ENCODE assay signal across 14 cellular contexts in the genomic region with DNA sequence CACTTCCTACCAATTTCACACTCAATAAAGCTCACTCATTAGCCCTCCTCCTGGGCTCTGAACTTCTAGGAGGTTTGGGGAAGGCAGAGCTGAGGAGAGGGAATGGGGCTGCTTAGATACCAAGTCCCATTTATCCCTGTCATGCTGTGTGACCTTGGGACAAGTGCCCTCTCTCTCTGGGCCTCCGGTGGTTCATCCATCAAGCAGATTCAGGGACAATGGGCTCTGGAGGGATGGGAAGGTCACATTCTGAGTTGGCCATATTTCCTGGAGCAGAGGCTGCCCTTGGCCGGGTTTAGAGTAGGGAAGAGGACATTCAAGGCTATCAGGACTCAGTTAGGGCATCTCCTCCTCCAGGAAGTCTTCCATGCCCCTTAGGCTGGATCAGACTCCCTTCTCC.
A peak's percentile ranks its signal among the peaks of the same experiment; 100 is the strongest.
DNase-seq lines count a peak whose midpoint lies in the region; TF ChIP-seq lines count a peak whose summit lies in the region.
"Had no signal": no experiment of that assay in that cellular context is flagged by ENCODE, and none has a peak within 500 bp of the region (broad histone marks: within the 10 kb centered on the region; RNA-seq: fewer than 3 reads in every experiment).

No MANE protein-coding gene starts in this region.

- H3K9me3 ChIP-seq in BLaER1, result no peaks in the 10 kb centered on the region
- no peaks in the 10 kb centered on the region for H3K9me3 ChIP-seq in adrenal gland (replicated peaks in 1 of 3)
- no peaks in the 10 kb centered on the region for H3K9me3 ChIP-seq in neuronal stem cell (replicated peaks in 1 of 2; ENCODE audit: control insufficient read depth in 2 of 2, insufficient read depth in 1 of 2, low read depth in 1 of 2, low read length in 2 of 2)
- H3K9me3 ChIP-seq in SJCRH30 (replicated peaks), result no peaks in the 10 kb centered on the region
- H3K9me3 ChIP-seq: Caco-2 had no signal

- H3K4me1 ChIP-seq in BLaER1 (peaks cover 9% of the 10 kb centered on the region), adrenal gland (replicated peaks in 1 of 2) (peaks cover 28 to 58% of the 10 kb centered on the region in 2 donors), neuronal stem cell (ENCODE audit: control insufficient read depth in 2 of 2, insufficient read depth in 1 of 2, low read depth in 1 of 2, low read length in 2 of 2) (peaks cover 0 to 5% of the 10 kb centered on the region in 2 donors), SJCRH30 (no peaks in the 10 kb centered on the region)
- H3K4me1 ChIP-seq: Caco-2 had no signal

- TF ChIP-seq POLR2A in adrenal gland (IDR thresholded peaks at IDR 0.05) (no peak), erythroblast (IDR thresholded peaks at IDR 0.05; ENCODE audit: low read length) (no peak)

- H3K18ac ChIP-seq in neuronal stem cell (ENCODE audit: low read length), result no peak overlapping the region

- no peak overlapping the region for H3K23ac ChIP-seq in neuronal stem cell (ENCODE audit: low read depth, low read length, poor library complexity)

- H3K9ac ChIP-seq in BLaER1 (no peak overlapping the region), neuronal stem cell (ENCODE audit: low read depth, low read length, poor library complexity) (peak overlapping the region; percentile 38)

- H3K36me3 ChIP-seq in BLaER1, result no peaks in the 10 kb centered on the region
- H3K36me3 ChIP-seq in adrenal gland (replicated peaks in 1 of 2), result no peaks in the 10 kb centered on the region
- no peaks in the 10 kb centered on the region for H3K36me3 ChIP-seq in neuronal stem cell (replicated peaks in 1 of 2; ENCODE audit: control insufficient read depth in 2 of 2, insufficient read depth in 2 of 2, low read length in 2 of 2)
- no peaks in the 10 kb centered on the region for H3K36me3 ChIP-seq in SJCRH30

- WGBS in adrenal gland, 4 donors, result 13 to 26% (median 22%) methylated on average over 2 of the region's 2 CpGs
- no CpG with 5 or more reads among the region's 2 CpGs for WGBS in neuronal stem cell (ENCODE audit: extremely low coverage in 2 of 2, insufficient read length in 2 of 2, insufficient replicate concordance in 1 of 2), 2 donors

- TF ChIP-seq CTCF in adrenal gland (IDR thresholded peaks at IDR 0.05), result no peak

- no peak overlapping the region for H3K4ac ChIP-seq in neuronal stem cell (ENCODE audit: low read length)

- DNase-seq in adrenal gland, result peak in 6 of 7 donors; percentile 53 to 76 (median 68)
- DNase-seq in caudate nucleus (lab: John Stamatoyannopoulos, UW), result no peak
- no peak for DNase-seq in neuronal stem cell (ENCODE audit: low spot score)
- no peak for DNase-seq in iPS-NIHi7 (ENCODE audit: extremely low spot score)
- DNase-seq in erythroblast (lab: John Stamatoyannopoulos, UW), result no peak
- no peak for DNase-seq in SJCRH30
- DNase-seq in activated CD4-positive, alpha-beta T cell treated with anti-CD3 and anti-CD28 coated beads, Interleukin-2, amount 50 U/mL, for 4 hours, result no peak
- DNase-seq: 8988T; Caco-2; CD4-positive, alpha-beta T cell; GOT3; H7 had no signal

- H2BK120ac ChIP-seq in neuronal stem cell (ENCODE audit: low read depth, low read length), result no peak overlapping the region

- H3K14ac ChIP-seq in neuronal stem cell (ENCODE audit: low read length), result no peak overlapping the region

- intact Hi-C loops in adrenal gland (cut with DNase I), result no loop called here

- H2AK5ac ChIP-seq in neuronal stem cell (ENCODE audit: low read depth, low read length), result no peak overlapping the region

- H4K91ac ChIP-seq in neuronal stem cell (ENCODE audit: low read depth, low read length, poor library complexity), result no peak overlapping the region

- no peak overlapping the region for H4K8ac ChIP-seq in neuronal stem cell (ENCODE audit: low read depth, low read length)

- no peak overlapping the region for H2BK5ac ChIP-seq in neuronal stem cell (ENCODE audit: low read length)

- H3K4me3 ChIP-seq in BLaER1, result no peak overlapping the region
- H3K4me3 ChIP-seq in adrenal gland, result no peak overlapping the region
- no peak overlapping the region for H3K4me3 ChIP-seq in neuronal stem cell (ENCODE audit: low read length in 2 of 2)
- H3K4me3 ChIP-seq in SJCRH30, result no peak overlapping the region

- no peaks in the 10 kb centered on the region for H4K20me1 ChIP-seq in BLaER1

- H3K4me2 ChIP-seq in BLaER1, result peak overlapping the region; percentile 41
- no peak overlapping the region for H3K4me2 ChIP-seq in neuronal stem cell (ENCODE audit: insufficient read depth, low read length, poor library complexity, severe bottlenecking)

- H3K79me1 ChIP-seq in neuronal stem cell (ENCODE audit: low read depth, low read length), result no peaks in the 10 kb centered on the region

- no peak overlapping the region for H2BK12ac ChIP-seq in neuronal stem cell (ENCODE audit: low read length)

- H3K27me3 ChIP-seq in BLaER1 (no peaks in the 10 kb centered on the region), adrenal gland (no peaks in the 10 kb centered on the region), neuronal stem cell (ENCODE audit: control insufficient read depth in 3 of 3, insufficient read depth in 3 of 3, low read depth in 1 of 3, low read length in 3 of 3) (peaks cover 0 to 67% (median 0%) of the 10 kb centered on the region in 3 experiments), SJCRH30 (0 out of 2 replicates have a peak, but pooled peaks cover 7% of the 10 kb centered on the region)

- no peak overlapping the region for H2AFZ ChIP-seq in neuronal stem cell (ENCODE audit: low read length)

- H3K27ac ChIP-seq in BLaER1 (no peak overlapping the region), adrenal gland (peak overlapping the region in 4 of 5 donors; percentile 30 to 86 (median 59)), caudate nucleus (ENCODE audit: low read depth, low read length) (peak overlapping the region; percentile 11), neuronal stem cell (replicated peaks; ENCODE audit: low read length) (no peak overlapping the region), SJCRH30 (no peak overlapping the region)
- H3K27ac ChIP-seq: C4-2B had no signal

- no peak overlapping the region for H2BK15ac ChIP-seq in neuronal stem cell (ENCODE audit: low read length)

Comparison
In these comparisons a context has a peak if more than half of its experiments do, and no peak if none do; other contexts are left out.
1. H3K27ac ChIP-seq: peak in adrenal gland (4 of 5) and caudate nucleus (single experiment); none in BLaER1 (single experiment), neuronal stem cell (single experiment) and SJCRH30 (single experiment).
2. DNase-seq: peak in adrenal gland (6 of 7); none in caudate nucleus (0 of 61), neuronal stem cell (single experiment), iPS-NIHi7 (single experiment), erythroblast (0 of 2), SJCRH30 (0 of 2) and activated CD4-positive, alpha-beta T cell treated with anti-CD3 and anti-CD28 coated beads, Interleukin-2, amount 50 U/mL, for 4 hours (0 of 2).